Comparison of ENCODE assay signal across 15 cellular contexts in the genomic region with DNA sequence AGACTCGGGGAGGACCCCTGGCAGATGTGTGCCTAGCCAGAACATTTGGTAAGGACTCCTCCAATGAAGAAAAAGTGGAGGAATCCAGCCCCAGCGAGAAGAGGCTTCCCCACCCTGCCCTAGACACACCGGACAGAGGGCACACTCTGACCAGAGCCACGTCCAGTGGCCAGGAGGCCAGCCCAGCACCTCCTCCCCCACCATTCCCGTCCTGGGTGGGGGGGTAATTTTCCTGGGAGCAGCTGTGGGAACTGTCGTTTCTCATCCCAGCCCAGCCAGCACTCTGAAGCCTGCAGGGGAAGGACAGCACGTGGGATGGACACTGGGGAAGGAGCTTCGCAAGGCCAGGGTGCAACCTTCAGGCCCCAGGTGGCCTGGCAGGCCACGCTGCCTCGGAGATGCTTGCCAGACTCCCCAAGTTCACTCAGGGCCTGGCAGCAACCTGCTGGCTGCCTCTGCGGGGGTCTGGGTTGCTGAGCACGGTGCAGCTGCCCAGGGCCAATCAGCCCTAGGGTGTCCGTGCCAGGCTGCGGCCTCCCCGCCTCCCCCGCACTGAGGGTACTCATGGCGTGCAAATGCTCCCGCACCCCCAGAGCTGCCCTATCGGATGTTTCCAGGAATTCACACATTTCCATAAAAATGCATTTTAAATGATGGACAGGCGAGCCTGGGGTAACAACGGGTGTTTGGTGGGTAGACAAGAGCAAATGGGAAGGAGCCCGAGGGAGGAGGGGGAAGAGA. TPM values are rescaled to one million over a fixed set of nuclear protein-coding genes. Genes with fewer than 3 reads are reported as not detected.
DNase-seq lines count a peak whose midpoint lies in the region; ATAC-seq, FAIRE-seq and TF ChIP-seq lines count a peak whose summit lies in the region.
"Had no signal": no experiment of that assay in that cellular context is flagged by ENCODE, and none has a peak within 500 bp of the region (broad histone marks: within the 10 kb centered on the region; RNA-seq: fewer than 3 reads in every experiment).

No MANE protein-coding gene starts in this region.

- H3K4me1 Mint-ChIP-seq in CD14-positive monocyte (peaks cover 27% of the 10 kb centered on the region), natural killer cell (peaks cover 19 to 34% of the 10 kb centered on the region in 2 donors)
- peaks cover 9% of the 10 kb centered on the region for H3K4me1 Mint-ChIP-seq in activated T-helper 2 cell treated with anti-CD3 and anti-CD28 coated beads, Interferon-gamma antibody, Interleukin-2, Interleukin-4, amounts not matched to agents 10 μg/mL and 5 μg/mL and 100 μg/mL, durations not matched to agents 14 hours and 24 hours and 36 hours (ENCODE audit: low read depth)

- H3K27me3 ChIP-seq in effector memory CD4-positive, alpha-beta T cell (replicated peaks; ENCODE audit: control insufficient read depth, insufficient read depth, low read length, poor library complexity, severe bottlenecking), result peaks cover 70% of the 10 kb centered on the region

- no peak overlapping the region for H3K4me3 ChIP-seq in effector memory CD4-positive, alpha-beta T cell (ENCODE audit: insufficient read depth, low read depth, low read length, poor library complexity, severe bottlenecking)

- H3K27me3 Mint-ChIP-seq in CD14-positive monocyte (ENCODE audit: low read depth in 3 of 3) (peaks cover 82 to 94% (median 89%) of the 10 kb centered on the region in 3 donors), natural killer cell (ENCODE audit: low read depth in 2 of 2) (peaks cover 67 to 70% of the 10 kb centered on the region in 2 donors)
- H3K27me3 Mint-ChIP-seq in activated T-helper 2 cell treated with anti-CD3 and anti-CD28 coated beads, Interferon-gamma antibody, Interleukin-2, Interleukin-4, amounts not matched to agents 10 μg/mL and 5 μg/mL and 100 μg/mL, durations not matched to agents 14 hours and 24 hours and 36 hours (ENCODE audit: low read depth), result peaks cover 68% of the 10 kb centered on the region

- intact Hi-C loops in CD14-positive monocyte (cut with micrococcal nuclease) (no loop called here), natural killer cell (cut with micrococcal nuclease) (no loop called here)
- intact Hi-C loops in activated T-helper 2 cell treated with anti-CD3 and anti-CD28 coated beads, Interferon-gamma antibody, Interleukin-2, Interleukin-4, amounts not matched to agents 10 μg/mL and 5 μg/mL and 100 μg/mL, durations not matched to agents 14 hours and 24 hours and 36 hours (cut with micrococcal nuclease), result loop anchor here (2.0 to 5.0 kb wide), 3 partner anchors 53 to 1561 kb away; no protein-coding TSS in a partner anchor

- no peak for DNase-seq in CD14-positive monocyte (ENCODE audit: low spot score)
- DNase-seq in GM10266 (ENCODE audit: extremely low spot score), result peak; percentile 47
- no peak for DNase-seq in activated T-helper 2 cell treated with anti-CD3 and anti-CD28 coated beads, Interferon-gamma antibody, Interleukin-2, Interleukin-4, amounts not matched to agents 10 μg/mL and 5 μg/mL and 100 μg/mL, durations not matched to agents 14 hours and 24 hours and 36 hours (ENCODE audit: low spot score)
- no peak for DNase-seq in natural killer cell
- no peak for DNase-seq in effector memory CD4-positive, alpha-beta T cell
- no peak for DNase-seq in urothelium cell line (ENCODE audit: low spot score)
- DNase-seq: body of pancreas; heart left ventricle; left ventricle myocardium superior; NCI-H146; stimulated activated CD4-positive, alpha-beta T cell treated with anti-CD3 and anti-CD28 coated beads, Interleukin-4, amount 100 ng/mL, for 24 hours had no signal

- H3K36me3 Mint-ChIP-seq in CD14-positive monocyte, result peaks cover under 1 to 3% of the 10 kb centered on the region in 2 donors
- H3K36me3 Mint-ChIP-seq in activated T-helper 2 cell treated with anti-CD3 and anti-CD28 coated beads, Interferon-gamma antibody, Interleukin-2, Interleukin-4, amounts not matched to agents 10 μg/mL and 5 μg/mL and 100 μg/mL, durations not matched to agents 14 hours and 24 hours and 36 hours (ENCODE audit: low read depth), result peaks cover 3% of the 10 kb centered on the region
- H3K36me3 Mint-ChIP-seq in natural killer cell, result no peaks in the 10 kb centered on the region

- H3K9me3 ChIP-seq in effector memory CD4-positive, alpha-beta T cell (ENCODE audit: control insufficient read depth, low read length), result no peaks in the 10 kb centered on the region
- H3K9me3 ChIP-seq: body of pancreas, heart left ventricle had no signal

- H3K4me1 ChIP-seq in effector memory CD4-positive, alpha-beta T cell (ENCODE audit: control insufficient read depth, insufficient read depth, low read length, poor library complexity, severe bottlenecking), result peaks cover 18% of the 10 kb centered on the region

- H3K9me3 Mint-ChIP-seq in CD14-positive monocyte (peaks cover 2 to 56% (median 27%) of the 10 kb centered on the region in 7 donors), natural killer cell (no peaks in the 10 kb centered on the region)
- H3K9me3 Mint-ChIP-seq in activated T-helper 2 cell treated with anti-CD3 and anti-CD28 coated beads, Interferon-gamma antibody, Interleukin-2, Interleukin-4, amounts not matched to agents 10 μg/mL and 5 μg/mL and 100 μg/mL, durations not matched to agents 14 hours and 24 hours and 36 hours, result no peaks in the 10 kb centered on the region

- H3K4me3 Mint-ChIP-seq in CD14-positive monocyte (peak overlapping the region; percentile 5 to 86), natural killer cell (peak overlapping the region; percentile 91)
- H3K4me3 Mint-ChIP-seq in activated T-helper 2 cell treated with anti-CD3 and anti-CD28 coated beads, Interferon-gamma antibody, Interleukin-2, Interleukin-4, amounts not matched to agents 10 μg/mL and 5 μg/mL and 100 μg/mL, durations not matched to agents 14 hours and 24 hours and 36 hours (ENCODE audit: low read depth), result no peak overlapping the region

- ATAC-seq in natural killer cell (no peak), HG02588 (IDR thresholded peaks at IDR 0.05; ENCODE audit: unreplicated experiment) (no peak), HG03432 (IDR thresholded peaks at IDR 0.05; ENCODE audit: unreplicated experiment) (no peak)
- ATAC-seq: body of pancreas, heart left ventricle, left ventricle myocardium superior had no signal

- H3K36me3 ChIP-seq in effector memory CD4-positive, alpha-beta T cell (ENCODE audit: control insufficient read depth, insufficient read depth, low read length), result no peaks in the 10 kb centered on the region
- H3K36me3 ChIP-seq: heart left ventricle had no signal

- no peak for TF ChIP-seq CTCF in CD14-positive monocyte (IDR thresholded peaks at IDR 0.05)
- no peak for TF ChIP-seq CTCF in GM10266 (IDR thresholded peaks at IDR 0.05; ENCODE audit: control insufficient read depth, insufficient read depth, low read depth, missing control alignments)
- TF ChIP-seq CTCF in natural killer cell (IDR thresholded peaks at IDR 0.05), result no peak

- no peak for FAIRE-seq in urothelium cell line (lab: Jason Lieb, UNC)
- FAIRE-seq: endometrium had no signal

- H3K27ac ChIP-seq in effector memory CD4-positive, alpha-beta T cell (ENCODE audit: insufficient read depth, low read length, poor library complexity, severe bottlenecking), result no peak overlapping the region
- H3K27ac ChIP-seq: body of pancreas, heart left ventricle, parathyroid adenoma had no signal

- no peak overlapping the region for H3K27ac Mint-ChIP-seq in CD14-positive monocyte
- peak overlapping the region; percentile 38 for H3K27ac Mint-ChIP-seq in activated T-helper 2 cell treated with anti-CD3 and anti-CD28 coated beads, Interferon-gamma antibody, Interleukin-2, Interleukin-4, amounts not matched to agents 10 μg/mL and 5 μg/mL and 100 μg/mL, durations not matched to agents 14 hours and 24 hours and 36 hours
- no peak overlapping the region for H3K27ac Mint-ChIP-seq in natural killer cell

RNA-seq across cellular contexts. Expression of gene EN2, which starts 2.0 kb away (rescaled TPM):
- not detected for polyA plus RNA-seq in CD14-positive monocyte
- total RNA-seq in activated T-helper 2 cell treated with anti-CD3 and anti-CD28 coated beads, Interferon-gamma antibody, Interleukin-2, Interleukin-4, amounts not matched to agents 10 μg/mL and 5 μg/mL and 100 μg/mL, durations not matched to agents 14 hours and 24 hours and 36 hours, result not detected in 2 replicates
- total RNA-seq in natural killer cell, result not detected
- total RNA-seq: body of pancreas, left ventricle myocardium superior had no signal
